In genomic region chr13:110684388-110685056, GRCh38 we compare ENCODE assay signal across 18 cellular contexts.
"Had no signal": no experiment of that assay in that cellular context is flagged by ENCODE, and none has a peak within 500 bp of the region (broad histone marks: within the 10 kb centered on the region; RNA-seq: fewer than 3 reads in every experiment).

No MANE protein-coding gene starts in this region.

- H3K4me3 ChIP-seq: left ventricle myocardium inferior, right atrium auricular region, smooth muscle cell, thyroid gland had no signal

- H3K27me3 ChIP-seq: right atrium auricular region, thyroid gland had no signal

- H3K4me1 ChIP-seq: left ventricle myocardium inferior, right atrium auricular region, thyroid gland had no signal

- DNase-seq: activated CD4-positive, alpha-beta T cell treated with anti-CD3 and anti-CD28 coated beads, Interleukin-2, amount 10 ng/mL, durations not matched to agents 7 days and 5 days; activated CD8-positive, alpha-beta memory T cell treated with anti-CD3 and anti-CD28 coated beads, Interleukin-2, amount 50 U/mL, for 4 hours; activated naive CD4-positive, alpha-beta T cell treated with anti-CD3 and anti-CD28 coated beads, Interleukin-2, amount 10 ng/mL, durations not matched to agents 7 days and 5 days; activated naive CD8-positive, alpha-beta T cell treated with anti-CD3 and anti-CD28 coated beads, Interleukin-2, amount 50 U/mL, for 24 hours; activated T-cell treated with anti-CD3 and anti-CD28 coated beads, Interleukin-2, amount 50 U/mL, for 4 hours; anterior cingulate cortex; caudate nucleus; endodermal cell; foreskin melanocyte; glutamatergic neuron; hypothalamus; left ventricle myocardium inferior; stimulated activated CD4-positive, alpha-beta T cell treated with anti-CD3 and anti-CD28 coated beads, Interleukin-4, amount 100 ng/mL, for 4 hours; stimulated activated naive CD4-positive, alpha-beta T cell; thyroid gland had no signal

- ATAC-seq: activated CD4-positive, CD25-positive, alpha-beta regulatory T cell treated with anti-CD3 and anti-CD28 coated beads, Interleukin-2, amount 50 U/mL, for 24 hours; activated naive CD8-positive, alpha-beta T cell treated with anti-CD3 and anti-CD28 coated beads, Interleukin-2, amount 50 U/mL, for 24 hours; activated T-cell treated with anti-CD3 and anti-CD28 coated beads, Interleukin-2, amount 50 U/mL, for 4 hours had no signal

- H3K27ac ChIP-seq: left ventricle myocardium inferior, right atrium auricular region, thyroid gland had no signal

- H3K9me3 ChIP-seq: left ventricle myocardium inferior, right atrium auricular region, thyroid gland had no signal

- H3K4me2 ChIP-seq: smooth muscle cell had no signal
